In genomic region chr11:125562430-125562829, GRCh38 we compare ENCODE assay signal across 25 cellular contexts.
"Had no signal": no experiment of that assay in that cellular context is flagged by ENCODE, and none has a peak within 500 bp of the region (broad histone marks: within the 10 kb centered on the region; RNA-seq: fewer than 3 reads in every experiment).

No MANE protein-coding gene starts in this region.

- H3K36me3 ChIP-seq: esophagus muscularis mucosa, heart right ventricle, prostate gland, right atrium auricular region, sigmoid colon, stomach, thyroid gland had no signal

- H3K27me3 ChIP-seq: esophagus muscularis mucosa, foreskin keratinocyte, heart right ventricle, right atrium auricular region, sigmoid colon, stomach, thyroid gland had no signal

- ATAC-seq: foreskin keratinocyte; heart right ventricle; left colon; naive thymus-derived CD8-positive, alpha-beta T cell; stimulated activated effector memory CD8-positive, alpha-beta T cell treated with anti-CD3 and anti-CD28 coated beads, Interleukin-12 subunit alpha, Interleukin-12 subunit beta, amount 100 ng/mL, for 72 hours had no signal

- H3K4me3 ChIP-seq: esophagus muscularis mucosa, heart right ventricle, prostate gland, right atrium auricular region, sigmoid colon, stomach, thyroid gland had no signal

- H3K9me3 ChIP-seq: esophagus muscularis mucosa, heart right ventricle, prostate gland, right atrium auricular region, sigmoid colon, stomach, thyroid gland had no signal

- H3K4me1 ChIP-seq: esophagus muscularis mucosa, foreskin keratinocyte, heart right ventricle, prostate gland, right atrium auricular region, sigmoid colon, stomach, thyroid gland had no signal

- H3K27ac ChIP-seq: esophagus muscularis mucosa, foreskin keratinocyte, heart right ventricle, prostate gland, right atrium auricular region, sigmoid colon, stomach, thyroid gland had no signal

- DNase-seq: effector CD8-positive, alpha-beta T cell; endodermal cell; foreskin keratinocyte; glutamatergic neuron; heart right ventricle; hippocampal formation; immature natural killer cell; islet precursor cell; kidney glomerular epithelial cell; left colon; mesenchymal stem cell; midbrain; naive thymus-derived CD8-positive, alpha-beta T cell; nephron progenitor cell; nucleus accumbens; sigmoid colon; stimulated activated CD4-positive, alpha-beta T cell treated with anti-CD3 and anti-CD28 coated beads, Interleukin-2, amount 100 ng/mL, for 24 hours; stimulated activated CD4-positive, alpha-beta T cell treated with anti-CD3 and anti-CD28 coated beads, Interleukin-4, amount 100 ng/mL, for 24 hours; stimulated activated naive CD4-positive, alpha-beta T cell treated with Interleukin-2 at 50 U/mL for 16 hours; stomach; thyroid gland had no signal
